20 cellular contexts compared by ENCODE assay signal in genomic region chr19:18898081-18898532, GRCh38. TPM values are rescaled to one million over a fixed set of nuclear protein-coding genes. Genes with fewer than 3 reads are reported as not detected.
DNase-seq lines count a peak whose midpoint lies in the region; ATAC-seq and TF ChIP-seq lines count a peak whose summit lies in the region.
"Had no signal": no experiment of that assay in that cellular context is flagged by ENCODE, and none has a peak within 500 bp of the region (broad histone marks: within the 10 kb centered on the region; RNA-seq: fewer than 3 reads in every experiment).

No MANE protein-coding gene starts in this region.

- no peak overlapping the region for H3K27ac Mint-ChIP-seq in osteocyte (ENCODE audit: unreplicated experiment)
- H3K27ac Mint-ChIP-seq: activated CD4-positive, alpha-beta T cell treated with anti-CD3 and anti-CD28 coated beads, Interleukin-2, amount 10 ng/mL, durations not matched to agents 24 days and 14 days; stimulated activated memory B cell treated with anti-CD40 and anti-IgM and Interleukin-4, amounts not matched to agents 10 μg/mL and 1 μg/mL and 100 μg/mL, for 72 hours had no signal

- no peak overlapping the region for H3K27ac ChIP-seq in HEK293 (ENCODE audit: extremely low read depth, low read depth, low read length)
- no peak overlapping the region for H3K27ac ChIP-seq in SJCRH30
- H3K27ac ChIP-seq: heart right ventricle, KMS-11, neutrophil, thyroid gland had no signal

- H3K9me3 Mint-ChIP-seq in osteocyte (ENCODE audit: unreplicated experiment), result no peaks in the 10 kb centered on the region
- H3K9me3 Mint-ChIP-seq: activated CD4-positive, alpha-beta T cell treated with anti-CD3 and anti-CD28 coated beads, Interleukin-2, amount 10 ng/mL, durations not matched to agents 24 days and 14 days; CD8-positive, alpha-beta memory T cell; stimulated activated memory B cell treated with anti-CD40 and anti-IgM and Interleukin-4, amounts not matched to agents 10 μg/mL and 1 μg/mL and 100 μg/mL, for 72 hours had no signal

- H3K4me3 ChIP-seq in HEK293 (ENCODE audit: low read depth, low read length) (no peak overlapping the region), SJCRH30 (no peak overlapping the region)
- H3K4me3 ChIP-seq: heart right ventricle, thyroid gland had no signal

- H3K36me3 ChIP-seq in HEK293 (ENCODE audit: control insufficient read depth in 2 of 2, insufficient read depth in 1 of 2, low read length in 2 of 2) (peaks cover 0 to 34% of the 10 kb centered on the region in 2 experiments; a peak in 2 of 3 replicates), SJCRH30 (peaks cover 7% of the 10 kb centered on the region; the same call in 1 of the 2 replicates)

- TF ChIP-seq CTCF in HEK293 (tag by site-specific recombination; IDR thresholded peaks at IDR 0.05) (no peak), osteocyte (IDR thresholded peaks at IDR 0.05) (no peak)

- POLR2A ChIA-PET in HEK293 (lab: Yijun Ruan, JAX), result interaction anchor here (0.6 to 1.3 kb wide), 6 partner anchors 9 to 462 kb away, joined by 3 to 8 read pairs (median 4); partner anchors contain the start of genes COPE and DDX49

- DNase-seq in SJCRH30 (peak; percentile 37 to 42), iPS-NIHi11 (ENCODE audit: low spot score) (peak; percentile 14), osteocyte (ENCODE audit: extremely low spot score, unreplicated experiment) (peak; percentile 83), epidermal melanocyte (ENCODE audit: insufficient read length, low spot score) (no peak)
- DNase-seq in central memory CD4-positive, alpha-beta T cell, result no peak
- DNase-seq: activated CD4-positive, alpha-beta T cell treated with anti-CD3 and anti-CD28 coated beads, Interleukin-2, amount 10 ng/mL, durations not matched to agents 24 days and 14 days; activated effector memory CD4-positive, alpha-beta T cell treated with anti-CD3 and anti-CD28 coated beads, Interleukin-2, amount 50 U/mL, for 16 hours; CD8-positive, alpha-beta memory T cell; DMS79 treated with DMSO at 0.1 percent for 48 hours; effector CD4-positive, alpha-beta T cell; heart right ventricle; NCI-H2029; NCI-H510A; stimulated activated CD4-positive, alpha-beta T cell treated with anti-CD3 and anti-CD28 coated beads, Interleukin-15, amount 100 ng/mL, for 24 hours; thyroid gland had no signal

- no peaks in the 10 kb centered on the region for H3K27me3 Mint-ChIP-seq in osteocyte (ENCODE audit: unreplicated experiment)

- no peaks in the 10 kb centered on the region; the same call in 1 of the 2 replicates for H3K4me1 ChIP-seq in HEK293 (ENCODE audit: control insufficient read depth, insufficient read depth, low read length)
- peaks cover 17% of the 10 kb centered on the region for H3K4me1 ChIP-seq in SJCRH30

- H3K27me3 ChIP-seq in SJCRH30, result no peaks in the 10 kb centered on the region
- H3K27me3 ChIP-seq: thyroid gland had no signal

- peaks cover 1% of the 10 kb centered on the region for H3K36me3 Mint-ChIP-seq in osteocyte (ENCODE audit: unreplicated experiment)

- H3K4me3 Mint-ChIP-seq in osteocyte (ENCODE audit: unreplicated experiment), result no peak overlapping the region
- H3K4me3 Mint-ChIP-seq: activated CD4-positive, alpha-beta T cell treated with anti-CD3 and anti-CD28 coated beads, Interleukin-2, amount 10 ng/mL, durations not matched to agents 24 days and 14 days had no signal

- no peak for ATAC-seq in HG03571 (IDR thresholded peaks at IDR 0.05; ENCODE audit: unreplicated experiment)
- ATAC-seq: stimulated activated memory B cell treated with anti-CD40 and anti-IgM and Interleukin-4, amounts not matched to agents 10 μg/mL and 1 μg/mL and 100 μg/mL, for 72 hours had no signal

- CTCF ChIA-PET in HEK293 (lab: Yijun Ruan, JAX), result interaction anchor here (0.6 to 0.7 kb wide), 2 partner anchors 32 to 448 kb away, joined by 3 read pairs; no protein-coding TSS in a partner anchor

- H3K4me1 Mint-ChIP-seq in osteocyte (ENCODE audit: unreplicated experiment), result peaks cover 3% of the 10 kb centered on the region

- H3K9me3 ChIP-seq in HEK293 (ENCODE audit: control insufficient read depth, insufficient read depth, low read depth, low read length), result no peaks in the 10 kb centered on the region
- H3K9me3 ChIP-seq in SJCRH30 (replicated peaks), result no peaks in the 10 kb centered on the region
- H3K9me3 ChIP-seq: heart right ventricle, neutrophil, thyroid gland had no signal

TF ChIP-seq in HEK293, 187 proteins besides CTCF, POLR2A, EP300 and RAD21:
- TF ChIP-seq KLF1 (tag by site-specific recombination; IDR thresholded peaks at IDR 0.05) (peak; percentile 30; the same call in 1 of the 2 replicates), ZFP37 (tag by site-specific recombination; IDR thresholded peaks at IDR 0.05) (no peak)
TF ChIP-seq in HEK293: peak in this region for 1.

RNA-seq across cellular contexts. Expression of gene CERS1, which starts 2.1 kb away (rescaled TPM):
- total RNA-seq in SJCRH30 (2014; rRNA removed; shearing (Covaris generic)), result 6.1 TPM in 2 replicates
- 6.5 and 8.5 TPM in 2 replicates for total RNA-seq in osteocyte
- total RNA-seq: CD8-positive, alpha-beta memory T cell had no signal

RNA-seq across cellular contexts. Expression of gene COPE, which starts 21.1 kb away (rescaled TPM):
- 120 and 134 TPM in 2 replicates for total RNA-seq in SJCRH30 (2014; rRNA removed; shearing (Covaris generic))
- 162 and 175 TPM in 2 replicates for total RNA-seq in osteocyte

RNA-seq across cellular contexts. Expression of gene DDX49, which starts 21.4 kb away (rescaled TPM):
- 41.8 and 42.9 TPM in 2 replicates for total RNA-seq in SJCRH30 (2014; rRNA removed; shearing (Covaris generic))
- total RNA-seq in osteocyte, result 59.7 and 63.9 TPM in 2 replicates

RNA-seq across cellular contexts. Expression of gene HOMER3, which starts 42.9 kb away (rescaled TPM):
- 23.9 and 28.1 TPM in 2 replicates for total RNA-seq in SJCRH30 (2014; rRNA removed; shearing (Covaris generic))
- total RNA-seq in osteocyte, result 68.8 and 68.9 TPM in 2 replicates

Comparison
In these comparisons a context has a peak if more than half of its experiments do, and no peak if none do; other contexts are left out.
1. DNase-seq: peak in SJCRH30 (2 of 2), iPS-NIHi11 (single experiment) and osteocyte (single experiment); none in epidermal melanocyte (single experiment) and central memory CD4-positive, alpha-beta T cell (single experiment).